Comparison of ENCODE assay signal across 34 cellular contexts in the genomic region with DNA sequence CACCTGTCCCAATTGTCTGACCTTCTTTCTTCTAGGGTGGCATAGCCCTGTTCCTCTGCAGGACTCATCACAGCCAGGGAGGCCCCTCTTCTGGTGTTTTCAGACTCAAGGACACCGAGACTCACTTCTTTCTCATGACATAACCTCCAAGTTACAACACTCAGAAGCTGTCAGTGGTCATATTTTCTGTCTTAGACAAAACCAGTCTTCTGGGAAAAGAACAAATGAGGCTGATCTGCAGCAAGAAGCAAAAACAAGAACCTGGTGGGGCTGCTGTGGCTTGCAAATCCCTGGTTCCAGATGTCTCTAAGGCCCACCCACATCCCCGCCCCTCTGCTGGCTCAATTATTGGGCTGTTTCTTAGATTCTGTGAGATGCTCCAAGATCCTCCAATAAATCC. TPM values are rescaled to one million over a fixed set of nuclear protein-coding genes. Genes with fewer than 3 reads are reported as not detected.
"Had no signal": no experiment of that assay in that cellular context is flagged by ENCODE, and none has a peak within 500 bp of the region (broad histone marks: within the 10 kb centered on the region; RNA-seq: fewer than 3 reads in every experiment).

No MANE protein-coding gene starts in this region.

- H3K4me1 ChIP-seq: adrenal gland, ascending aorta, breast epithelium, colonic mucosa, foreskin keratinocyte, gastrocnemius medialis had no signal

- H3K9me3 ChIP-seq: adrenal gland, ascending aorta, breast epithelium, colonic mucosa, gastrocnemius medialis had no signal

- H3K36me3 ChIP-seq: adrenal gland, breast epithelium, cardiac muscle cell, colonic mucosa, gastrocnemius medialis had no signal

- H3K27ac ChIP-seq: adrenal gland, ascending aorta, breast epithelium, cardiac muscle cell, colonic mucosa, epithelial cell of prostate, foreskin keratinocyte, gastrocnemius medialis had no signal

- H3K4me3 ChIP-seq: adrenal gland, ascending aorta, breast epithelium, cardiac muscle cell, colonic mucosa, gastrocnemius medialis had no signal

- ATAC-seq: activated CD4-positive, alpha-beta T cell treated with anti-CD3 and anti-CD28 coated beads for 36 hours; activated CD8-positive, alpha-beta memory T cell treated with anti-CD3 and anti-CD28 coated beads, Interleukin-2, amount 10 ng/mL, durations not matched to agents 7 days and 5 days; activated CD8-positive, alpha-beta T cell treated with anti-CD3 and anti-CD28 coated beads, Interleukin-2, amount 10 ng/mL, durations not matched to agents 7 days and 5 days; activated naive CD8-positive, alpha-beta T cell treated with anti-CD3 and anti-CD28 coated beads, Interleukin-2, amount 50 U/mL, for 24 hours; esophagus mucosa; foreskin keratinocyte; gastrocnemius medialis; T-helper 17 cell had no signal

- H3K27me3 ChIP-seq: adrenal gland, ascending aorta, breast epithelium, cardiac muscle cell, colonic mucosa, gastrocnemius medialis had no signal

- DNase-seq: activated CD4-positive, alpha-beta memory T cell treated with anti-CD3 and anti-CD28 coated beads for 36 hours; activated CD4-positive, alpha-beta T cell treated with anti-CD3 and anti-CD28 coated beads for 36 hours; activated CD4-positive, alpha-beta T cell treated with anti-CD3 and anti-CD28 coated beads, Interleukin-2, amount 10 ng/mL, durations not matched to agents 24 days and 14 days; activated CD4-positive, CD25-positive, alpha-beta regulatory T cell; activated CD4-positive, CD25-positive, alpha-beta regulatory T cell treated with anti-CD3 and anti-CD28 coated beads, Interleukin-2, amount 50 U/mL, for 72 hours; activated CD8-positive, alpha-beta memory T cell treated with anti-CD3 and anti-CD28 coated beads, Interleukin-2, amount 10 ng/mL, durations not matched to agents 7 days and 5 days; activated CD8-positive, alpha-beta memory T cell treated with anti-CD3 and anti-CD28 coated beads, Interleukin-2, amount 50 U/mL, for 4 hours; activated CD8-positive, alpha-beta T cell treated with anti-CD3 and anti-CD28 coated beads, Interleukin-2, amount 10 ng/mL, durations not matched to agents 7 days and 5 days; activated effector memory CD4-positive, alpha-beta T cell treated with anti-CD3 and anti-CD28 coated beads, Interleukin-2, amount 50 U/mL, for 16 hours; activated naive CD4-positive, alpha-beta T cell treated with anti-CD3 and anti-CD28 coated beads for 36 hours; activated naive CD8-positive, alpha-beta T cell treated with anti-CD3 and anti-CD28 coated beads for 36 hours; activated naive CD8-positive, alpha-beta T cell treated with anti-CD3 and anti-CD28 coated beads, Interleukin-2, amount 50 U/mL, for 24 hours; activated T-cell treated with anti-CD3 and anti-CD28 coated beads, Interleukin-2, amount 50 U/mL, for 1 hour; activated T-cell treated with anti-CD3 and anti-CD28 coated beads, Interleukin-2, amount 50 U/mL, for 48 hours; central memory CD4-positive, alpha-beta T cell; cerebellar nuclear complex; colonic mucosa; effector CD8-positive, alpha-beta T cell; foreskin keratinocyte; gastrocnemius medialis; T-helper 1 cell; T-helper 17 cell had no signal

RNA-seq across cellular contexts. Expression of a gene that starts 36.3 kb away (rescaled TPM):
- total RNA-seq: activated CD4-positive, alpha-beta memory T cell treated with anti-CD3 and anti-CD28 coated beads for 36 hours; activated CD4-positive, alpha-beta T cell treated with anti-CD3 and anti-CD28 coated beads for 36 hours; activated CD4-positive, alpha-beta T cell treated with anti-CD3 and anti-CD28 coated beads, Interleukin-2, amount 10 ng/mL, durations not matched to agents 24 days and 14 days; activated CD8-positive, alpha-beta memory T cell treated with anti-CD3 and anti-CD28 coated beads for 36 hours; activated CD8-positive, alpha-beta memory T cell treated with anti-CD3 and anti-CD28 coated beads, Interleukin-2, amount 10 ng/mL, durations not matched to agents 7 days and 5 days; activated CD8-positive, alpha-beta T cell treated with anti-CD3 and anti-CD28 coated beads, Interleukin-2, amount 10 ng/mL, durations not matched to agents 7 days and 5 days; activated naive CD4-positive, alpha-beta T cell treated with anti-CD3 and anti-CD28 coated beads for 36 hours; activated naive CD8-positive, alpha-beta T cell treated with anti-CD3 and anti-CD28 coated beads for 36 hours; activated T-helper 1 cell treated with anti-CD3 and anti-CD28 coated beads, Interleukin-12 subunit alpha, Interleukin-12 subunit beta, Interleukin-2, Interleukin-4 antibody, amounts not matched to agents 30 ng/mL and 10 ng/mL and 1 ng/mL, durations not matched to agents 14 hours and 24 hours and 36 hours; activated T-helper 2 cell treated with anti-CD3 and anti-CD28 coated beads, Interferon-gamma antibody, Interleukin-2, Interleukin-4, amounts not matched to agents 10 μg/mL and 5 μg/mL and 100 μg/mL, durations not matched to agents 14 hours and 24 hours and 36 hours; adrenal gland; ascending aorta; breast epithelium; cardiac muscle cell; colonic mucosa; dermis microvascular lymphatic vessel endothelial cell; endothelial cell of umbilical vein; esophagus mucosa; foreskin keratinocyte; gastrocnemius medialis; glomerular endothelial cell; T-helper 17 cell had no signal
- polyA plus RNA-seq: adrenal gland, cardiac muscle cell, endothelial cell of umbilical vein, foreskin keratinocyte had no signal
